In the genomic region with DNA sequence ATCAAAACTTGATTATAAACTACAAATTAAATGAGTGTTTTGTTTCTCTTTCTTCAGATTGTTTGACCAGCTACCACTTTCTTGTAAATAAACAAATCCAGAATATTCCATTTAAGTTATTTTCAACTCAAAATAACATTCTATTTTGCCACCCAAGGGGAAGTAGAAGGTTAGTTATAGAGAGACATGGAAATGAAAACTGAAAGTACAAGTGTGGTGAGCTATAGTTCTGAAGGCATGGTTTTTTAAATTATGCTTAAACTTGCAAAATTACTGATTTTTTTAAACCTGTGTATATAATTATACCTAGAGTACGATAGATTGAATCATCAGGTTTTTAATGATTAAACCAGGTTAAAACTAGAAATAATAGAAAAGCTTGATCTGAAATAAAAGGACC, we compare ENCODE assay signal across 10 cellular contexts.
DNase-seq lines count a peak whose midpoint lies in the region; ATAC-seq and TF ChIP-seq lines count a peak whose summit lies in the region.
"Had no signal": no experiment of that assay in that cellular context is flagged by ENCODE, and none has a peak within 500 bp of the region (broad histone marks: within the 10 kb centered on the region; RNA-seq: fewer than 3 reads in every experiment).

No MANE protein-coding gene starts in this region.

- H3K4me3 ChIP-seq in lower lobe of right lung, result peak overlapping the region; percentile 13

- H3K4me1 ChIP-seq in lower lobe of right lung, result no peaks in the 10 kb centered on the region

- no peaks in the 10 kb centered on the region for H3K36me3 ChIP-seq in lower lobe of right lung

- intact Hi-C loops in lower lobe of right lung (cut with DNase I), result no loop called here

- H3K27ac ChIP-seq in lower lobe of right lung, result no peak overlapping the region

- no peaks in the 10 kb centered on the region for H3K9me3 ChIP-seq in lower lobe of right lung

- TF ChIP-seq CTCF in lower lobe of right lung (IDR thresholded peaks at IDR 0.05), result no peak

- H3K27me3 ChIP-seq in lower lobe of right lung (ENCODE audit: low read depth), result no peaks in the 10 kb centered on the region

- no peak for DNase-seq in lower lobe of right lung
- DNase-seq in kidney glomerular epithelial cell (lab: John Stamatoyannopoulos, UW), result no peak
- no peak for DNase-seq in stimulated activated CD4-positive, alpha-beta T cell treated with anti-CD3 and anti-CD28 coated beads, Interleukin-4, amount 100 ng/mL, for 4 hours
- DNase-seq in occipital lobe (lab: John Stamatoyannopoulos, UW), result no peak
- DNase-seq in NCI-H2171 (lab: John Stamatoyannopoulos, UW), result no peak
- DNase-seq: activated naive CD8-positive, alpha-beta T cell treated with anti-CD3 and anti-CD28 coated beads, Interleukin-2, amount 50 U/mL, for 24 hours; stimulated activated naive CD8-positive, alpha-beta T cell treated with anti-CD3 and anti-CD28 coated beads, Interleukin-15, amount 100 ng/mL, for 72 hours had no signal

- peak; percentile 48 for ATAC-seq in GM18861 (IDR thresholded peaks at IDR 0.05; ENCODE audit: unreplicated experiment)
- ATAC-seq in GM21528 (IDR thresholded peaks at IDR 0.05; ENCODE audit: low FRiP score, unreplicated experiment), result peak; percentile 54
- peak; percentile 63 for ATAC-seq in HG03378 (IDR thresholded peaks at IDR 0.05; ENCODE audit: unreplicated experiment)
- no peak for ATAC-seq in lower lobe of right lung
- ATAC-seq: activated naive CD8-positive, alpha-beta T cell treated with anti-CD3 and anti-CD28 coated beads, Interleukin-2, amount 50 U/mL, for 24 hours; stimulated activated naive CD8-positive, alpha-beta T cell treated with anti-CD3 and anti-CD28 coated beads, Interleukin-15, amount 100 ng/mL, for 72 hours had no signal

Comparison
In these comparisons a context has a peak if more than half of its experiments do, and no peak if none do; other contexts are left out.
1. ATAC-seq: peak in GM18861 (single experiment), GM21528 (single experiment) and HG03378 (single experiment); none in lower lobe of right lung (0 of 2).